19 cellular contexts compared by ENCODE assay signal in the genomic region with DNA sequence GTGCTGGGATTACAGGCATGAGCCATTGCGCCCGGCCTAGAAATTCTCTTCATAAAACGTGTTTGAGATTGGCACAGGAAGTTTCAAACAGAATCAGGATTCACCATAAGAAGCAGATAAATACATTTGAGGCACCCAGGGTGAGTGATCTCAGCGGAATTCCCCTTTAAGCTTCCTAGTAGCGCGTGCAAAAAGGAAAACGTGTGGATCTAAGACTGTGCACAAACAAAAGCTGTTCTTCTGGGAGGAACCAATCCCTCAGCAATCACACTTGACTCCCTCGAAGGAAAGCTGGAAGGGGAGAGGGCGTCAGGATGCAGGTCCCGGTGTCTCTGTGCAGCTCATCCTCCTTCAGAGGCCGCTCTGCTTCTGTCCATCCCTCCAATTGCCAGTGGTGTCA. TPM values are rescaled to one million over a fixed set of nuclear protein-coding genes. Genes with fewer than 3 reads are reported as not detected.
A peak's percentile ranks its signal among the peaks of the same experiment; 100 is the strongest.
DNase-seq lines count a peak whose midpoint lies in the region; ATAC-seq and TF ChIP-seq lines count a peak whose summit lies in the region.
"Had no signal": no experiment of that assay in that cellular context is flagged by ENCODE, and none has a peak within 500 bp of the region (broad histone marks: within the 10 kb centered on the region; RNA-seq: fewer than 3 reads in every experiment).

No MANE protein-coding gene starts in this region.

- peaks cover 0 to 56% (median 17%) of the 10 kb centered on the region in 12 donors for H3K4me1 ChIP-seq in heart left ventricle
- peaks cover 10 to 31% of the 10 kb centered on the region in 2 donors for H3K4me1 ChIP-seq in mucosa of rectum (ENCODE audit: control insufficient read depth in 2 of 2, insufficient read depth in 2 of 2, low read length in 2 of 2)
- peaks cover 6% of the 10 kb centered on the region for H3K4me1 ChIP-seq in vagina
- H3K4me1 ChIP-seq in HAP-1 = no peaks in the 10 kb centered on the region
- H3K4me1 ChIP-seq: SJCRH30, uterus had no signal

- no peaks in the 10 kb centered on the region for H3K9me3 Mint-ChIP-seq in activated CD8-positive, alpha-beta T cell treated with anti-CD3 and anti-CD28 coated beads, Interleukin-2, amount 10 ng/mL, durations not matched to agents 7 days and 5 days (ENCODE audit: insufficient read depth)
- H3K9me3 Mint-ChIP-seq: activated CD4-positive, alpha-beta memory T cell treated with anti-CD3 and anti-CD28 coated beads for 36 hours; stimulated activated naive CD8-positive, alpha-beta T cell treated with anti-CD3 and anti-CD28 coated beads, Interleukin-15, Interleukin-2, amounts not matched to agents 100 ng/mL and 50 ng/mL, for 24 hours had no signal

- TF ChIP-seq CTCF in heart left ventricle (IDR thresholded peaks at IDR 0.05) = no peak
- TF ChIP-seq CTCF in vagina (IDR thresholded peaks at IDR 0.05) = no peak

- H3K9me3 ChIP-seq in heart left ventricle (no peaks in the 10 kb centered on the region), mucosa of rectum (ENCODE audit: control insufficient read depth in 2 of 2, low read length in 2 of 2) (no peaks in the 10 kb centered on the region), vagina (no peaks in the 10 kb centered on the region), HAP-1 (no peaks in the 10 kb centered on the region)
- H3K9me3 ChIP-seq: SJCRH30, uterus had no signal

- H3K9ac ChIP-seq in mucosa of rectum (ENCODE audit: low read depth in 1 of 2, low read length in 2 of 2) = peak overlapping the region; percentile 52 to 72

- CTCF ChIA-PET in activated CD8-positive, alpha-beta T cell treated with anti-CD3 and anti-CD28 coated beads, Interleukin-2, amount 10 ng/mL, durations not matched to agents 7 days and 5 days (lab: Charles Lee) = no interaction called here

- H3K36me3 ChIP-seq in heart left ventricle = no peaks in the 10 kb centered on the region
- no peaks in the 10 kb centered on the region for H3K36me3 ChIP-seq in mucosa of rectum (ENCODE audit: control insufficient read depth in 2 of 2, insufficient read depth in 2 of 2, low read length in 2 of 2)
- H3K36me3 ChIP-seq in vagina = no peaks in the 10 kb centered on the region
- H3K36me3 ChIP-seq in HAP-1 (replicated peaks) = no peaks in the 10 kb centered on the region
- H3K36me3 ChIP-seq: SJCRH30, uterus had no signal

- TF ChIP-seq POLR2A in heart left ventricle (IDR thresholded peaks at IDR 0.05) (no peak), vagina (IDR thresholded peaks at IDR 0.05) (no peak)

- POLR2A ChIA-PET in activated CD8-positive, alpha-beta T cell treated with anti-CD3 and anti-CD28 coated beads, Interleukin-2, amount 10 ng/mL, durations not matched to agents 7 days and 5 days (lab: Charles Lee) = interaction anchor here (0.6 kb wide), 1 partner anchor 186 kb away, joined by 3 read pairs; no protein-coding TSS in a partner anchor

- H3K36me3 Mint-ChIP-seq in activated CD8-positive, alpha-beta T cell treated with anti-CD3 and anti-CD28 coated beads, Interleukin-2, amount 10 ng/mL, durations not matched to agents 7 days and 5 days (ENCODE audit: low read depth) = no peaks in the 10 kb centered on the region
- H3K36me3 Mint-ChIP-seq: activated CD4-positive, alpha-beta memory T cell treated with anti-CD3 and anti-CD28 coated beads for 36 hours; CD14-positive monocyte had no signal

- H3K27me3 Mint-ChIP-seq in activated CD8-positive, alpha-beta T cell treated with anti-CD3 and anti-CD28 coated beads, Interleukin-2, amount 10 ng/mL, durations not matched to agents 7 days and 5 days (ENCODE audit: low read depth) = no peaks in the 10 kb centered on the region
- H3K27me3 Mint-ChIP-seq: activated CD4-positive, alpha-beta memory T cell treated with anti-CD3 and anti-CD28 coated beads for 36 hours; activated naive CD8-positive, alpha-beta T cell; stimulated activated naive CD8-positive, alpha-beta T cell treated with anti-CD3 and anti-CD28 coated beads, Interleukin-15, Interleukin-2, amounts not matched to agents 100 ng/mL and 50 ng/mL, for 24 hours had no signal

- intact Hi-C loops in heart left ventricle (cut with DNase I) (loop anchor here in 2 of 10 donors (5.0 kb wide), 1 partner anchor 42 kb away; no protein-coding TSS in a partner anchor), left ventricle myocardium superior (cut with micrococcal nuclease) (no loop called here), vagina (cut with DNase I) (no loop called here)

- H3K27ac ChIP-seq in heart left ventricle = peak overlapping the region in 8 of 12 donors; percentile 15 to 92 (median 32)
- peak overlapping the region; percentile 36 for H3K27ac ChIP-seq in caudate nucleus (ENCODE audit: low read depth, low read length)
- peak overlapping the region; percentile 78 to 91 for H3K27ac ChIP-seq in mucosa of rectum (ENCODE audit: low read depth in 2 of 2, low read length in 2 of 2)
- no peak overlapping the region for H3K27ac ChIP-seq in vagina
- H3K27ac ChIP-seq: PC-9, SJCRH30, uterus had no signal

- H3K4me3 Mint-ChIP-seq in activated CD8-positive, alpha-beta T cell treated with anti-CD3 and anti-CD28 coated beads, Interleukin-2, amount 10 ng/mL, durations not matched to agents 7 days and 5 days = no peak overlapping the region
- H3K4me3 Mint-ChIP-seq: activated CD4-positive, alpha-beta memory T cell treated with anti-CD3 and anti-CD28 coated beads for 36 hours; activated naive CD8-positive, alpha-beta T cell; CD14-positive monocyte; stimulated activated naive CD8-positive, alpha-beta T cell treated with anti-CD3 and anti-CD28 coated beads, Interleukin-15, Interleukin-2, amounts not matched to agents 100 ng/mL and 50 ng/mL, for 24 hours had no signal

- ATAC-seq in heart left ventricle (no peak), left ventricle myocardium superior (no peak), GM18870 (IDR thresholded peaks at IDR 0.05; ENCODE audit: unreplicated experiment) (no peak)
- ATAC-seq in activated CD8-positive, alpha-beta T cell treated with anti-CD3 and anti-CD28 coated beads, Interleukin-2, amount 10 ng/mL, durations not matched to agents 7 days and 5 days = no peak
- ATAC-seq: HCT116 had no signal

- in situ Hi-C loops in HAP-1 (cut with MboI; ENCODE audit: low sequenced_read_pairs) = no loop called here

- H3K4me3 ChIP-seq in heart left ventricle (peak overlapping the region in 6 of 12 donors; percentile 3 to 62 (median 28)), mucosa of rectum (ENCODE audit: low read length in 2 of 2) (peak overlapping the region; percentile 67), vagina (peak overlapping the region; percentile 2 to 33), HAP-1 (no peak overlapping the region)
- H3K4me3 ChIP-seq: PC-9, SJCRH30, uterus had no signal

- H3K4me1 Mint-ChIP-seq in activated CD8-positive, alpha-beta T cell treated with anti-CD3 and anti-CD28 coated beads, Interleukin-2, amount 10 ng/mL, durations not matched to agents 7 days and 5 days (ENCODE audit: low read depth) = peaks cover 2% of the 10 kb centered on the region

- H3K27ac Mint-ChIP-seq in activated CD8-positive, alpha-beta T cell treated with anti-CD3 and anti-CD28 coated beads, Interleukin-2, amount 10 ng/mL, durations not matched to agents 7 days and 5 days = no peak overlapping the region
- H3K27ac Mint-ChIP-seq: activated CD4-positive, alpha-beta memory T cell treated with anti-CD3 and anti-CD28 coated beads for 36 hours; activated naive CD8-positive, alpha-beta T cell; stimulated activated naive CD8-positive, alpha-beta T cell treated with anti-CD3 and anti-CD28 coated beads, Interleukin-15, Interleukin-2, amounts not matched to agents 100 ng/mL and 50 ng/mL, for 24 hours had no signal

- WGBS in heart left ventricle, 4 donors = 66 to 77% (median 72%) methylated on average over 10 to 11 of the region's 11 CpGs

- no peaks in the 10 kb centered on the region for H3K27me3 ChIP-seq in heart left ventricle
- no peaks in the 10 kb centered on the region for H3K27me3 ChIP-seq in mucosa of rectum (ENCODE audit: control insufficient read depth in 2 of 2, insufficient read depth in 2 of 2, low read length in 2 of 2)
- H3K27me3 ChIP-seq in vagina = no peaks in the 10 kb centered on the region
- peaks cover 7% of the 10 kb centered on the region; the same call in 1 of the 2 replicates for H3K27me3 ChIP-seq in HAP-1 (ENCODE audit: low read depth)
- H3K27me3 ChIP-seq: uterus had no signal

- DNase-seq in heart left ventricle (no peak), left ventricle myocardium superior (no peak), caudate nucleus (lab: John Stamatoyannopoulos, UW) (no peak), vagina (ENCODE audit: extremely low spot score in 2 of 2) (no peak), HAP-1 (ENCODE audit: low spot score in 2 of 2) (no peak)
- DNase-seq in activated CD8-positive, alpha-beta T cell treated with anti-CD3 and anti-CD28 coated beads, Interleukin-2, amount 10 ng/mL, durations not matched to agents 7 days and 5 days = no peak
- DNase-seq: activated CD4-positive, alpha-beta memory T cell treated with anti-CD3 and anti-CD28 coated beads for 36 hours; activated T-cell treated with anti-CD3 and anti-CD28 coated beads, Interleukin-2, amount 50 U/mL, for 1 hour; NCI-H1436 treated with DMSO at 0.1 percent for 48 hours; PC-9; SJCRH30; stimulated activated CD4-positive, alpha-beta T cell treated with anti-CD3 and anti-CD28 coated beads, Interleukin-1b, Interleukin-23, amount 100 ng/mL, for 48 hours; uterus had no signal

RNA-seq across cellular contexts. Expression of a gene that starts 15.5 kb away (rescaled TPM):
- total RNA-seq in heart left ventricle (10 to 100 TPM; 26.0 to 61.0 (median 43.6) TPM), left ventricle myocardium superior (49.5 TPM), vagina (45.4 TPM)
- 10 to 100 TPM; 37.7 to 40.0 TPM for polyA plus RNA-seq in heart left ventricle
- 1 to 10 TPM in 1 of 2 experiments, under 1 TPM in 1; 0.76 to 1.0 TPM for total RNA-seq in activated CD8-positive, alpha-beta T cell treated with anti-CD3 and anti-CD28 coated beads, Interleukin-2, amount 10 ng/mL, durations not matched to agents 7 days and 5 days
- polyA plus RNA-seq: CD14-positive monocyte had no signal

Comparison
In these comparisons a context has a peak if more than half of its experiments do, and no peak if none do; other contexts are left out.
1. RNA of a gene that starts 15.5 kb away (total RNA-seq): 49.5 TPM in left ventricle myocardium superior (single experiment), 45.4 TPM in vagina (single experiment) and 26.0 to 61.0 TPM in heart left ventricle; 0.76 to 1.0 TPM in activated CD8-positive, alpha-beta T cell treated with anti-CD3 and anti-CD28 coated beads, Interleukin-2, amount 10 ng/mL, durations not matched to agents 7 days and 5 days; every median in the first group is over 10 times any median in the second.